In the genomic region with DNA sequence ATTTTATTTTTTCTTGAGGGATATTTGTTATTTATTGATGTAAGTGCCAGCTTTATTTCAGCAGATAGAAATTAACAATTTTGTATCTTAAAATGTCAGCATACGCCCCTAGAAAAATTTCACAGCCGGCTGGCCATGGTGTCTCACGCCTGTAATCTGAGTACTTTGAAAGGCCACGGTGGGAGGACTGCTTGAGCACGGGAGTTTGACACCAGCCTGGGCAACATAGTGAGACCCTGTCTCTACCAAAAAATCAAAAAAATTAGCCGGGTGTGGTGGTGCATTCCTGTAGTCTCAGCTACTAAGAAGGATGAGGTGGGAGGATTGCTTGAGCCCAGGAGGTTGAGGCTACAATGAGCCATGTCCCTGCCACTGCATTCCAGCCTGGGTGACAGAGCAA, we compare ENCODE assay signal across 29 cellular contexts. TPM values are rescaled to one million over a fixed set of nuclear protein-coding genes. Genes with fewer than 3 reads are reported as not detected.
DNase-seq lines count a peak whose midpoint lies in the region; ATAC-seq and TF ChIP-seq lines count a peak whose summit lies in the region.
"Had no signal": no experiment of that assay in that cellular context is flagged by ENCODE, and none has a peak within 500 bp of the region (broad histone marks: within the 10 kb centered on the region; RNA-seq: fewer than 3 reads in every experiment).

No MANE protein-coding gene starts in this region.

- no peak overlapping the region for H3K4ac ChIP-seq in IMR-90 (ENCODE audit: low read depth, low read length)

- TF ChIP-seq CTCF in CD8-positive, alpha-beta T cell (IDR thresholded peaks at IDR 0.05) = no peak
- TF ChIP-seq CTCF in IMR-90 (conservative IDR thresholded peaks at IDR 0.05; ENCODE audit: low read depth, low read length) (no peak), gastrocnemius medialis (IDR thresholded peaks at IDR 0.05 in 4 of 5, conservative IDR thresholded peaks at IDR 0.05 in 1 of 5) (no peak), ovary (IDR thresholded peaks at IDR 0.05) (no peak), CD14-positive monocyte (IDR thresholded peaks at IDR 0.05) (no peak)

- no peaks in the 10 kb centered on the region for H3K4me1 ChIP-seq in CD8-positive, alpha-beta T cell (ENCODE audit: insufficient read depth, low read length)
- H3K4me1 ChIP-seq in IMR-90 (ENCODE audit: control insufficient read depth, insufficient read depth, low read length) (peaks cover 7% of the 10 kb centered on the region), gastrocnemius medialis (peaks cover 33 to 36% of the 10 kb centered on the region in 2 donors), ovary (ENCODE audit: insufficient read depth) (peaks cover 5% of the 10 kb centered on the region)
- H3K4me1 ChIP-seq: neural progenitor cell, parathyroid adenoma had no signal

- DNase-seq in CD8-positive, alpha-beta T cell = no peak
- no peak for DNase-seq in IMR-90
- DNase-seq in kidney tubule cell (ENCODE audit: low spot score) = peak; percentile 30
- no peak for DNase-seq in gastrocnemius medialis
- DNase-seq in ovary = no peak
- no peak for DNase-seq in CD14-positive monocyte (ENCODE audit: low spot score)
- DNase-seq: activated CD8-positive, alpha-beta memory T cell treated with anti-CD3 and anti-CD28 coated beads for 24 hours; activated T-cell treated with anti-CD3 and anti-CD28 coated beads for 4 hours; anterior cingulate cortex; DND-41; GF-D8; KBM-7; MG63; NCI-H1105 treated with DMSO at 0.1 percent for 48 hours; NCI-H187 treated with DMSO at 0.1 percent for 48 hours; NCI-H2171; right cardiac atrium; RPMI8226; stimulated activated CD4-positive, alpha-beta T cell treated with anti-CD3 and anti-CD28 coated beads, Interleukin-1b, Interleukin-23, amount 100 ng/mL, for 48 hours; stimulated activated naive CD8-positive, alpha-beta T cell treated with anti-CD3 and anti-CD28 coated beads, Interleukin-15, amount 100 ng/mL, for 72 hours; tibial artery had no signal

- POLR2A ChIA-PET in CD8-positive, alpha-beta T cell (lab: Charles Lee) = no interaction called here
- POLR2A ChIA-PET in IMR-90 (lab: Charles Lee; ENCODE audit: unreplicated experiment) = no interaction called here

- H4K91ac ChIP-seq in IMR-90 (ENCODE audit: insufficient read depth, low read depth, low read length) = no peak overlapping the region

- no peak overlapping the region for H3K4me2 ChIP-seq in IMR-90 (ENCODE audit: low read depth, low read length)
- H3K4me2 ChIP-seq: hepatocyte, neural progenitor cell had no signal

- peaks cover 8% of the 10 kb centered on the region for H3K9me1 ChIP-seq in IMR-90 (ENCODE audit: insufficient read depth, low read length)

- peak overlapping the region; percentile 67 for H3K27ac Mint-ChIP-seq in CD8-positive, alpha-beta T cell
- H3K27ac Mint-ChIP-seq in CD14-positive monocyte = peak overlapping the region in 3 of 7 donors; percentile 50 to 80 (median 50)
- H3K27ac Mint-ChIP-seq: activated naive CD4-positive, alpha-beta T cell treated with anti-CD3 and anti-CD28 coated beads, Interleukin-2, amount 50 U/mL, for 72 hours; neural progenitor cell; stimulated activated naive CD8-positive, alpha-beta T cell treated with anti-CD3 and anti-CD28 coated beads, Interleukin-15, amount 100 ng/mL, for 72 hours had no signal

- WGBS in IMR-90 (ENCODE audit: extremely low coverage in 2 of 2, insufficient read length in 1 of 2), 2 experiments = 63% methylated on average over 3 of the region's 6 CpGs; no CpG with 5 or more reads in 1 of the 2 experiments
- WGBS in ovary, 3 donors = 33 to 50% (median 42%) methylated on average over 6 of the region's 6 CpGs

- no peak overlapping the region for H2BK120ac ChIP-seq in IMR-90 (ENCODE audit: low read depth, low read length)

- no peak overlapping the region for H3K27ac ChIP-seq in CD8-positive, alpha-beta T cell (ENCODE audit: low read depth, low read length)
- peak overlapping the region; percentile 4; the same call in 1 of the 2 replicates for H3K27ac ChIP-seq in IMR-90 (ENCODE audit: insufficient read depth, low read length)
- H3K27ac ChIP-seq in gastrocnemius medialis = peak overlapping the region; percentile 35 to 69 (median 60)
- no peak overlapping the region for H3K27ac ChIP-seq in ovary
- H3K27ac ChIP-seq: C4-2B, parathyroid adenoma, tibial artery had no signal

- no peak for TF ChIP-seq RAD21 in IMR-90 (IDR thresholded peaks at IDR 0.05; ENCODE audit: low read length)

- no peak overlapping the region for H4K8ac ChIP-seq in IMR-90 (ENCODE audit: low read depth in 2 of 2, low read length in 2 of 2)

- H3K23ac ChIP-seq in IMR-90 (ENCODE audit: low read depth, low read length) = no peak overlapping the region

- no peak overlapping the region for H3K14ac ChIP-seq in IMR-90 (replicated peaks; ENCODE audit: low read depth, low read length)

- intact Hi-C loops in CD8-positive, alpha-beta T cell (cut with DNase I, micrococcal nuclease) = no loop called here
- intact Hi-C loops in IMR-90 (cut with micrococcal nuclease) (loop anchor here (10.0 kb wide), 1 partner anchor 257 kb away; no protein-coding TSS in a partner anchor), gastrocnemius medialis (cut with DNase I; ENCODE audit: low total_unique reads) (loop anchor here (5.0 kb wide), 1 partner anchor 54 kb away; no protein-coding TSS in a partner anchor), ovary (cut with DNase I) (no loop called here), CD14-positive monocyte (cut with micrococcal nuclease) (loop anchor here in 1 of 2 donors (10.0 kb wide), 1 partner anchor 257 kb away; no protein-coding TSS in a partner anchor)

- no peak overlapping the region for H2BK15ac ChIP-seq in IMR-90 (ENCODE audit: low read depth, low read length)

- no peak overlapping the region for H3K9ac ChIP-seq in IMR-90 (ENCODE audit: low read depth, low read length)
- H3K9ac ChIP-seq: neural progenitor cell, parathyroid adenoma had no signal

- H4K20me1 ChIP-seq in IMR-90 (ENCODE audit: insufficient read depth, low read length) = peaks cover 80% of the 10 kb centered on the region

- no peak overlapping the region for H2AK5ac ChIP-seq in IMR-90 (ENCODE audit: low read depth, low read length)

- BruUV-seq in IMR-90 (replicated peaks; lab: Mats Ljungman, UMichigan) = no TSS peak

- no peak overlapping the region for H2AFZ ChIP-seq in IMR-90 (replicated peaks; ENCODE audit: low read length, poor library complexity)
- H2AFZ ChIP-seq: hepatocyte, neural progenitor cell, parathyroid adenoma had no signal

- H4K5ac ChIP-seq in IMR-90 (ENCODE audit: low read depth, low read length) = no peak overlapping the region

- peaks cover 31% of the 10 kb centered on the region for H3K36me3 Mint-ChIP-seq in CD8-positive, alpha-beta T cell
- H3K36me3 Mint-ChIP-seq in CD14-positive monocyte = peaks cover 15 to 54% of the 10 kb centered on the region in 2 donors

- peaks cover 7 to 56% of the 10 kb centered on the region in 2 experiments for H3K79me1 ChIP-seq in IMR-90 (ENCODE audit: low read depth in 1 of 2, low read length in 2 of 2)

- in situ Hi-C loops in IMR-90 (cut with MboI; ENCODE audit: low sequenced_read_pairs) = no loop called here
- in situ Hi-C loops in gastrocnemius medialis (cut with MboI; ENCODE audit: low sequenced_read_pairs in 4 of 4) = loop anchor here in 1 of 4 donors (25.0 kb wide), 1 partner anchor 484 kb away; no protein-coding TSS in a partner anchor

- TF ChIP-seq POLR2A in IMR-90 (IDR thresholded peaks at IDR 0.05; ENCODE audit: low read depth, low read length) (no peak), gastrocnemius medialis (IDR thresholded peaks at IDR 0.05) (no peak), ovary (IDR thresholded peaks at IDR 0.05) (no peak)

- H3K27me3 ChIP-seq in CD8-positive, alpha-beta T cell (ENCODE audit: insufficient read depth, low read length) = no peaks in the 10 kb centered on the region
- no peaks in the 10 kb centered on the region for H3K27me3 ChIP-seq in IMR-90 (ENCODE audit: control insufficient read depth, insufficient read depth, low read length)
- no peaks in the 10 kb centered on the region for H3K27me3 ChIP-seq in gastrocnemius medialis
- no peaks in the 10 kb centered on the region for H3K27me3 ChIP-seq in ovary
- H3K27me3 ChIP-seq: gastroesophageal sphincter, hepatocyte, MG63, neural progenitor cell, tibial artery had no signal

- no peak for ATAC-seq in CD8-positive, alpha-beta T cell
- ATAC-seq in IMR-90 (ENCODE audit: low read depth) = no peak
- peak in 1 of 2 donors; percentile 51 for ATAC-seq in gastrocnemius medialis
- no peak for ATAC-seq in GM19351 (IDR thresholded peaks at IDR 0.05; ENCODE audit: unreplicated experiment)
- ATAC-seq: activated naive CD4-positive, alpha-beta T cell treated with anti-CD3 and anti-CD28 coated beads, Interleukin-2, amount 50 U/mL, for 72 hours; gastroesophageal sphincter; stimulated activated naive CD8-positive, alpha-beta T cell treated with anti-CD3 and anti-CD28 coated beads, Interleukin-15, amount 100 ng/mL, for 72 hours had no signal

- H3K18ac ChIP-seq in IMR-90 (ENCODE audit: low read depth, low read length) = no peak overlapping the region

- no peaks in the 10 kb centered on the region for H3K36me3 ChIP-seq in CD8-positive, alpha-beta T cell (ENCODE audit: insufficient read depth, low read length)
- H3K36me3 ChIP-seq in IMR-90 (ENCODE audit: control insufficient read depth, insufficient read depth, low read length) (peaks cover 11% of the 10 kb centered on the region), gastrocnemius medialis (no peaks in the 10 kb centered on the region), ovary (no peaks in the 10 kb centered on the region)

- H3K56ac ChIP-seq in IMR-90 (ENCODE audit: extremely low read depth, insufficient read depth, low read length) = no peak overlapping the region

- H3K9me3 ChIP-seq in CD8-positive, alpha-beta T cell (ENCODE audit: low read length) = no peaks in the 10 kb centered on the region
- H3K9me3 ChIP-seq in IMR-90 (ENCODE audit: control insufficient read depth, insufficient read depth, low read length) = no peaks in the 10 kb centered on the region
- no peaks in the 10 kb centered on the region for H3K9me3 ChIP-seq in gastrocnemius medialis
- no peaks in the 10 kb centered on the region for H3K9me3 ChIP-seq in ovary
- H3K9me3 ChIP-seq: gastroesophageal sphincter, MG63, tibial artery had no signal

- H3K9me3 Mint-ChIP-seq in CD8-positive, alpha-beta T cell = no peaks in the 10 kb centered on the region
- no peaks in the 10 kb centered on the region for H3K9me3 Mint-ChIP-seq in CD14-positive monocyte
- H3K9me3 Mint-ChIP-seq: activated naive CD4-positive, alpha-beta T cell treated with anti-CD3 and anti-CD28 coated beads, Interleukin-2, amount 50 U/mL, for 72 hours; activated T-helper 2 cell treated with anti-CD3 and anti-CD28 coated beads, Interferon-gamma antibody, Interleukin-2, Interleukin-4, amounts not matched to agents 10 μg/mL and 5 μg/mL and 100 μg/mL, durations not matched to agents 14 hours and 24 hours and 36 hours; neural progenitor cell; stimulated activated naive CD8-positive, alpha-beta T cell treated with anti-CD3 and anti-CD28 coated beads, Interleukin-15, amount 100 ng/mL, for 72 hours had no signal

- H3K4me3 ChIP-seq in CD8-positive, alpha-beta T cell (ENCODE audit: low read depth, low read length) = no peak overlapping the region
- H3K4me3 ChIP-seq in IMR-90 (ENCODE audit: insufficient read depth, low read depth, low read length) (no peak overlapping the region), gastrocnemius medialis (no peak overlapping the region), ovary (no peak overlapping the region)
- H3K4me3 ChIP-seq: gastroesophageal sphincter, hepatocyte, MG63, neural progenitor cell, tibial artery had no signal

- dilution Hi-C loops in IMR-90 (cut with HindIII; ENCODE audit: low sequenced_read_pairs, unreplicated experiment) = no loop called here

- CTCF ChIA-PET in CD8-positive, alpha-beta T cell (lab: Charles Lee) = no interaction called here
- CTCF ChIA-PET in IMR-90 (lab: Yijun Ruan, JAX) = no interaction called here

- no peak overlapping the region for H2BK20ac ChIP-seq in IMR-90 (ENCODE audit: low read depth, low read length)

- no peak overlapping the region for H3K4me3 Mint-ChIP-seq in CD8-positive, alpha-beta T cell
- no peak overlapping the region for H3K4me3 Mint-ChIP-seq in CD14-positive monocyte
- H3K4me3 Mint-ChIP-seq: neural progenitor cell; stimulated activated naive CD8-positive, alpha-beta T cell treated with anti-CD3 and anti-CD28 coated beads, Interleukin-15, amount 100 ng/mL, for 72 hours had no signal

- H3K4me1 Mint-ChIP-seq in CD8-positive, alpha-beta T cell (ENCODE audit: low read depth) = peaks cover 60% of the 10 kb centered on the region
- peaks cover 9% of the 10 kb centered on the region for H3K4me1 Mint-ChIP-seq in CD14-positive monocyte
- H3K4me1 Mint-ChIP-seq: neural progenitor cell had no signal

- no peaks in the 10 kb centered on the region for H3K27me3 Mint-ChIP-seq in CD8-positive, alpha-beta T cell (ENCODE audit: low read depth)
- peaks cover 0 to 2% (median 0%) of the 10 kb centered on the region in 3 donors for H3K27me3 Mint-ChIP-seq in CD14-positive monocyte (ENCODE audit: low read depth in 3 of 3)
- H3K27me3 Mint-ChIP-seq: stimulated activated naive CD8-positive, alpha-beta T cell treated with anti-CD3 and anti-CD28 coated beads, Interleukin-15, amount 100 ng/mL, for 72 hours had no signal

- no peak for TF ChIP-seq EP300 in ovary (IDR thresholded peaks at IDR 0.05)

- no peak overlapping the region for H2BK5ac ChIP-seq in IMR-90 (ENCODE audit: low read depth, low read length, poor library complexity, severe bottlenecking)

- no peak overlapping the region for H2AK9ac ChIP-seq in IMR-90 (replicated peaks; ENCODE audit: low read depth, low read length, poor library complexity)

RNA-seq across cellular contexts. Expression of gene GTF2I, which starts 14.1 kb away (rescaled TPM):
- total RNA-seq in CD8-positive, alpha-beta T cell = 100 to 1,000 TPM; 106 to 108 TPM
- 46.4 and 66.7 TPM in 2 replicates for total RNA-seq in IMR-90 (2012; rRNA removed)
- 78.3 and 88.8 TPM in 2 replicates for polyA plus RNA-seq in IMR-90 (2012; rRNA removed)
- polyA plus RNA-seq in IMR-90 (2012; cell fraction: cytosol; rRNA removed) = 18.4 and 23.4 TPM in 2 replicates
- 131 and 548 TPM in 2 replicates for polyA plus RNA-seq in IMR-90 (2012; cell fraction: nucleus; rRNA removed; ENCODE audit: low replicate concordance)
- 100 to 1,000 TPM in 2 of 4 donors, 10 to 100 TPM in 2; 50.8 to 125 (median 104) TPM for total RNA-seq in gastrocnemius medialis
- 100 to 1,000 TPM; 117 to 232 (median 204) TPM for total RNA-seq in ovary
- 100 to 1,000 TPM in 1 of 2 donors, 10 to 100 TPM in 1; 49.7 to 166 TPM for polyA plus RNA-seq in ovary
- 10 to 100 TPM; 20.9 to 28.2 TPM for polyA plus RNA-seq in CD14-positive monocyte

Comparison
In these comparisons a context has a peak if more than half of its experiments do, and no peak if none do; other contexts are left out.
1. H3K27ac ChIP-seq: peak in IMR-90 (single experiment) and gastrocnemius medialis (4 of 4); none in CD8-positive, alpha-beta T cell (single experiment) and ovary (0 of 2).
2. intact Hi-C loops: an anchor here in IMR-90 (10.0 kb wide) and gastrocnemius medialis (5.0 kb wide); none called in CD8-positive, alpha-beta T cell and ovary.